Comparison of ENCODE assay signal across 17 cellular contexts in the genomic region with DNA sequence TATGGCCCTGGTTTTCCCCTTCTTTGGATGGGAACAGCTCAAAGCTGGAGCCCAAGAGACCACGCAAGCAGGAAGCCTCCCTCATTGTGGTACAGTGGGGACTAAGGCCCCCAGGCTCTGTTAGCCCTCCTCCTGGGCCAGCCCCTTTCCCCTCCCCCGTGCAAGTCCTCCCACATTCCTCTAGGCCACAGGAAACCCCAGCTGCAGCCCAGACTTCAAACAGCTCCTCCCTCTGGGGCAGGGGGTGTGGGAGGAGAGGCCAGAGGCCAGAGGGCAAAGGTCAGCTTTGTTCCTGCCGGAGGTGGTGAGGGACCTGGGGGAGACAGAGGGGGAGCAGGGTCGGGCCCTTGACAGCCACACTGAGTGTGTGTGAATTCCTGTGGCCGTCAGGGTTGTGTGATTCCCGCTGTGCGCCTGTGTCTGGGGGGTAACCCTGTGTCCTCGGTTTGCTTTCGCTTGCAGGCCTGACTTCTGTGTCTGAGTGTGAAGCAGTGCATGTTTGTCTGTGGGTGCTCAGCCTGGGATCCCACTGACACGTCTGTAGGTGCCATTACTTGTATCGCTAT. TPM values are rescaled to one million over a fixed set of nuclear protein-coding genes. Genes with fewer than 3 reads are reported as not detected.
DNase-seq lines count a peak whose midpoint lies in the region; ATAC-seq lines count a peak whose summit lies in the region.
"Had no signal": no experiment of that assay in that cellular context is flagged by ENCODE, and none has a peak within 500 bp of the region (broad histone marks: within the 10 kb centered on the region; RNA-seq: fewer than 3 reads in every experiment).

No MANE protein-coding gene starts in this region.

- H3K9ac ChIP-seq in iPS-15b (ENCODE audit: low read depth, low read length) = peak overlapping the region; percentile 26

- H3K27me3 ChIP-seq in iPS-15b (ENCODE audit: control insufficient read depth, insufficient read depth, low read length) = no peaks in the 10 kb centered on the region
- H3K27me3 ChIP-seq: gastrocnemius medialis had no signal

- peak; percentile 43 for ATAC-seq in sciatic nerve
- ATAC-seq: CD8-positive, alpha-beta T cell; gastrocnemius medialis; left cardiac atrium; T-helper 17 cell had no signal

- intact Hi-C loops in sciatic nerve (cut with DNase I) = no loop called here

- H3K4me3 ChIP-seq in iPS-15b (ENCODE audit: low read depth, low read length) = no peak overlapping the region
- H3K4me3 ChIP-seq: gastrocnemius medialis, skin epidermis had no signal

- no peaks in the 10 kb centered on the region for H3K36me3 ChIP-seq in iPS-15b (ENCODE audit: control insufficient read depth, insufficient read depth, low read length)
- H3K36me3 ChIP-seq: gastrocnemius medialis had no signal

- no peaks in the 10 kb centered on the region for H3K9me3 ChIP-seq in iPS-15b (ENCODE audit: control insufficient read depth, insufficient read depth, low read length)
- H3K9me3 ChIP-seq: gastrocnemius medialis had no signal

- H3K4me1 ChIP-seq in iPS-15b (ENCODE audit: control insufficient read depth, insufficient read depth, low read length) = peaks cover 28% of the 10 kb centered on the region

- peak; percentile 52 for DNase-seq in HuH-7 (ENCODE audit: low spot score)
- peak; percentile 73 for DNase-seq in SW480 (ENCODE audit: low spot score)
- no peak for DNase-seq in sciatic nerve (ENCODE audit: low spot score)
- no peak for DNase-seq in Ammon's horn (ENCODE audit: low spot score)
- DNase-seq in NCI-H1105 (lab: John Stamatoyannopoulos, UW) = no peak
- no peak for DNase-seq in NCI-H2081 (lab: John Stamatoyannopoulos, UW)
- DNase-seq: activated CD4-positive, alpha-beta T cell treated with anti-CD3 and anti-CD28 coated beads, Interleukin-2, amount 50 U/mL, for 1 hour; CD8-positive, alpha-beta T cell; effector memory CD4-positive, alpha-beta T cell; gastrocnemius medialis; left cardiac atrium; NCI-H2171; T-helper 17 cell had no signal

RNA-seq across cellular contexts. Expression of a gene that starts 3.4 kb away (rescaled TPM):
- 61.9 TPM for total RNA-seq in sciatic nerve

RNA-seq across cellular contexts. Expression of a gene that starts 27.7 kb away (rescaled TPM):
- total RNA-seq in sciatic nerve = 15.3 TPM
- total RNA-seq: LHCN-M2, PC-3 had no signal

Comparison
In these comparisons a context has a peak if more than half of its experiments do, and no peak if none do; other contexts are left out.
1. DNase-seq: peak in HuH-7 (single experiment) and SW480 (single experiment); none in sciatic nerve (single experiment), Ammon's horn (single experiment), NCI-H1105 (single experiment) and NCI-H2081 (0 of 2).